ENCODE assay signal across 1 cellular context in genomic region chr19:15438124-15438496, GRCh38.
TF ChIP-seq lines count a peak whose summit lies in the region.

No MANE protein-coding gene starts in this region.

TF ChIP-seq in HepG2, 621 proteins besides CTCF, POLR2A, EP300 and RAD21 (continued from another document):
- TF ChIP-seq LRRFIP1 (CRISPR knock-in tag; conservative IDR thresholded peaks at IDR 0.05) (no peak), PRMT3 (CRISPR knock-in tag; IDR thresholded peaks at IDR 0.05; ENCODE audit: borderline replicate concordance, low read depth) (no peak), ZBTB7B (CRISPR knock-in tag; IDR thresholded peaks at IDR 0.05) (peak; percentile 65; the same call in 1 of the 2 replicates), TCF7 (IDR thresholded peaks at IDR 0.05; ENCODE audit: low read depth) (no peak), ATF7-NPFF (CRISPR knock-in tag; IDR thresholded peaks at IDR 0.05; ENCODE audit: low read depth) (no peak), SALL1 (CRISPR knock-in tag; IDR thresholded peaks at IDR 0.05) (no peak; the same call in none of the 2 replicates), ZFP41 (CRISPR knock-in tag; IDR thresholded peaks at IDR 0.05; ENCODE audit: borderline replicate concordance) (no peak), ZNF569 (CRISPR knock-in tag; IDR thresholded peaks at IDR 0.05; ENCODE audit: borderline replicate concordance) (no peak), HMG20B (CRISPR knock-in tag; conservative IDR thresholded peaks at IDR 0.05) (no peak), ZFP62 (CRISPR knock-in tag; IDR thresholded peaks at IDR 0.05) (no peak), POLR2G (IDR thresholded peaks at IDR 0.05; ENCODE audit: low read depth, low read length) (no peak), EED (CRISPR knock-in tag; IDR thresholded peaks at IDR 0.05) (no peak), PRDM10 (CRISPR knock-in tag; IDR thresholded peaks at IDR 0.05; ENCODE audit: low read depth) (0 out of 2 replicates have a peak, but pooled peaks have one; percentile 5), CBX1 (IDR thresholded peaks at IDR 0.05; ENCODE audit: low read depth) (no peak), TEAD3 (CRISPR knock-in tag; optimal IDR thresholded peaks at IDR 0.05; ENCODE audit: borderline replicate concordance) (peak; percentile 74), ZNF709 (CRISPR knock-in tag; IDR thresholded peaks at IDR 0.05) (0 out of 2 replicates have a peak, but pooled peaks have one; percentile 50), TFE3 (CRISPR knock-in tag; IDR thresholded peaks at IDR 0.05) (no peak), ZXDC (CRISPR knock-in tag; IDR thresholded peaks at IDR 0.05) (no peak), MIER2 (CRISPR knock-in tag; IDR thresholded peaks at IDR 0.05) (no peak), ZFP91 (CRISPR knock-in tag; IDR thresholded peaks at IDR 0.05; ENCODE audit: borderline replicate concordance) (peak; percentile 62; the same call in 1 of the 2 replicates), ZMYM4 (CRISPR knock-in tag; IDR thresholded peaks at IDR 0.05) (no peak), MIER3 (CRISPR knock-in tag; IDR thresholded peaks at IDR 0.05; ENCODE audit: borderline replicate concordance) (no peak), ZNF292 (CRISPR knock-in tag; IDR thresholded peaks at IDR 0.05; ENCODE audit: borderline replicate concordance, low read depth) (no peak), SMC3 (IDR thresholded peaks at IDR 0.05; ENCODE audit: low read length) (no peak), TSC22D2 (CRISPR knock-in tag; IDR thresholded peaks at IDR 0.05; ENCODE audit: borderline replicate concordance) (no peak), HNF4G (IDR thresholded peaks at IDR 0.05; ENCODE audit: borderline replicate concordance, low read depth, low read length) (peak; percentile 37; the same call in 1 of the 2 replicates), HNF4G (CRISPR knock-in tag; IDR thresholded peaks at IDR 0.05; ENCODE audit: borderline replicate concordance, low read depth) (no peak), ZSCAN9 (CRISPR knock-in tag; IDR thresholded peaks at IDR 0.05; ENCODE audit: borderline replicate concordance) (0 out of 2 replicates have a peak, but pooled peaks have one; percentile 5), NR2F2 (IDR thresholded peaks at IDR 0.05; ENCODE audit: borderline replicate concordance, low read depth) (no peak; the same call in 1 of the 2 replicates), KMT2A (CRISPR knock-in tag; IDR thresholded peaks at IDR 0.05) (no peak), HNRNPUL1 (IDR thresholded peaks at IDR 0.05; ENCODE audit: low read depth, low read length) (no peak), ZFX (CRISPR knock-in tag; IDR thresholded peaks at IDR 0.05; ENCODE audit: low read depth) (no peak), HNRNPLL (IDR thresholded peaks at IDR 0.05; ENCODE audit: low read depth, low read length, poor library complexity, severe bottlenecking) (no peak), ZMYM2 (CRISPR knock-in tag; IDR thresholded peaks at IDR 0.05) (no peak)
- TF ChIP-seq, protein P1, sequence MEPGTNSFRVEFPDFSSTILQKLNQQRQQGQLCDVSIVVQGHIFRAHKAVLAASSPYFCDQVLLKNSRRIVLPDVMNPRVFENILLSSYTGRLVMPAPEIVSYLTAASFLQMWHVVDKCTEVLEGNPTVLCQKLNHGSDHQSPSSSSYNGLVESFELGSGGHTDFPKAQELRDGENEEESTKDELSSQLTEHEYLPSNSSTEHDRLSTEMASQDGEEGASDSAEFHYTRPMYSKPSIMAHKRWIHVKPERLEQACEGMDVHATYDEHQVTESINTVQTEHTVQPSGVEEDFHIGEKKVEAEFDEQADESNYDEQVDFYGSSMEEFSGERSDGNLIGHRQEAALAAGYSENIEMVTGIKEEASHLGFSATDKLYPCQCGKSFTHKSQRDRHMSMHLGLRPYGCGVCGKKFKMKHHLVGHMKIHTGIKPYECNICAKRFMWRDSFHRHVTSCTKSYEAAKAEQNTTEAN (CRISPR knock-in tag; conservative IDR thresholded peaks at IDR 0.05): no peak
- TF ChIP-seq, protein P2, sequence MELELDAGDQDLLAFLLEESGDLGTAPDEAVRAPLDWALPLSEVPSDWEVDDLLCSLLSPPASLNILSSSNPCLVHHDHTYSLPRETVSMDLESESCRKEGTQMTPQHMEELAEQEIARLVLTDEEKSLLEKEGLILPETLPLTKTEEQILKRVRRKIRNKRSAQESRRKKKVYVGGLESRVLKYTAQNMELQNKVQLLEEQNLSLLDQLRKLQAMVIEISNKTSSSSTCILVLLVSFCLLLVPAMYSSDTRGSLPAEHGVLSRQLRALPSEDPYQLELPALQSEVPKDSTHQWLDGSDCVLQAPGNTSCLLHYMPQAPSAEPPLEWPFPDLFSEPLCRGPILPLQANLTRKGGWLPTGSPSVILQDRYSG (CRISPR knock-in tag; IDR thresholded peaks at IDR 0.05): no peak
- TF ChIP-seq, protein P3, sequence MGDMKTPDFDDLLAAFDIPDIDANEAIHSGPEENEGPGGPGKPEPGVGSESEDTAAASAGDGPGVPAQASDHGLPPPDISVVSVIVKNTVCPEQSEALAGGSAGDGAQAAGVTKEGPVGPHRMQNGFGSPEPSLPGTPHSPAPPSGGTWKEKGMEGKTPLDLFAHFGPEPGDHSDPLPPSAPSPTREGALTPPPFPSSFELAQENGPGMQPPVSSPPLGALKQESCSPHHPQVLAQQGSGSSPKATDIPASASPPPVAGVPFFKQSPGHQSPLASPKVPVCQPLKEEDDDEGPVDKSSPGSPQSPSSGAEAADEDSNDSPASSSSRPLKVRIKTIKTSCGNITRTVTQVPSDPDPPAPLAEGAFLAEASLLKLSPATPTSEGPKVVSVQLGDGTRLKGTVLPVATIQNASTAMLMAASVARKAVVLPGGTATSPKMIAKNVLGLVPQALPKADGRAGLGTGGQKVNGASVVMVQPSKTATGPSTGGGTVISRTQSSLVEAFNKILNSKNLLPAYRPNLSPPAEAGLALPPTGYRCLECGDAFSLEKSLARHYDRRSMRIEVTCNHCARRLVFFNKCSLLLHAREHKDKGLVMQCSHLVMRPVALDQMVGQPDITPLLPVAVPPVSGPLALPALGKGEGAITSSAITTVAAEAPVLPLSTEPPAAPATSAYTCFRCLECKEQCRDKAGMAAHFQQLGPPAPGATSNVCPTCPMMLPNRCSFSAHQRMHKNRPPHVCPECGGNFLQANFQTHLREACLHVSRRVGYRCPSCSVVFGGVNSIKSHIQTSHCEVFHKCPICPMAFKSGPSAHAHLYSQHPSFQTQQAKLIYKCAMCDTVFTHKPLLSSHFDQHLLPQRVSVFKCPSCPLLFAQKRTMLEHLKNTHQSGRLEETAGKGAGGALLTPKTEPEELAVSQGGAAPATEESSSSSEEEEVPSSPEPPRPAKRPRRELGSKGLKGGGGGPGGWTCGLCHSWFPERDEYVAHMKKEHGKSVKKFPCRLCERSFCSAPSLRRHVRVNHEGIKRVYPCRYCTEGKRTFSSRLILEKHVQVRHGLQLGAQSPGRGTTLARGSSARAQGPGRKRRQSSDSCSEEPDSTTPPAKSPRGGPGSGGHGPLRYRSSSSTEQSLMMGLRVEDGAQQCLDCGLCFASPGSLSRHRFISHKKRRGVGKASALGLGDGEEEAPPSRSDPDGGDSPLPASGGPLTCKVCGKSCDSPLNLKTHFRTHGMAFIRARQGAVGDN (CRISPR knock-in tag; IDR thresholded peaks at IDR 0.05): peak; percentile 20; the same call in 1 of the 2 replicates
